Comparison of ENCODE assay signal across 25 cellular contexts in the genomic region with DNA sequence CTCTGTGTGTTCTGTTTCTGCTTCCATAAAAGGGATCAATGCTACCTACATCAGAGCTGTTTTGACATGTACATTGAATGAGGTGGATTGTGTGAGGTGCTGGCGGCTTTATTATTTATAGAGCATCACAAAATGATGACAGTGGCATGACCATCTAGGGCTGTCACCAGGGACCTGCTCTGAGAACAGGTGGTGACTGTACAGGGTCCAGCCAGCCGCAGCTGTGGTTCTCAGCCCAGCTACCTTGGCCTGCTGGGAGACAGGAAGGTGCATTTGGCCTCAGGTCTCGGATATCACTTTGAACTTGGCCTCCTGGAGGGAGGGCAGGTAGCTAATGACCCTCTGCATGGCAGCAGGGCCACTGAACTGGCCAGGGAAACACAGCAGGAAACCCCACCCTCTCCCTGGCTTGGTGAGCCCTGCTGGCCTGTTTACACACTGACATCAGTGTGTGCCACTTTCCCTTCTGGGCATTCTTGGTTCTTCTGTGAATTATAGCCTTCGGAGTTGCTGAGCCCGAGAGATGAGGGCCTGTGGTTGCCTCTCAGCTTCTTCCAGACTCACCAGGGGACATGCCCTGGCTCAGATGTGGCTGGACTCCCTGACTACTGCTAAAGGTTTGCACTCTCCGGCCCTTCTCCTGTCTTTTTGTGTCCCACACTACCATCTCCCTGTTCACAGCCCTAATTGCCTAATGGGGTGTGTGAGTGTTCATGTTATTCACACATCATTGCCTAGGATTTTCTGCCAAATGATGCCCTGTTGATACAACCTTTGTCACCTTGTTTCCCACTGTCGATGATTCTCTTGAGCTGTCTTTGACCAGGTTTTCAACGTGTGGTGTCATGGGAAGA.
DNase-seq lines count a peak whose midpoint lies in the region; ATAC-seq and TF ChIP-seq lines count a peak whose summit lies in the region.
"Had no signal": no experiment of that assay in that cellular context is flagged by ENCODE, and none has a peak within 500 bp of the region (broad histone marks: within the 10 kb centered on the region; RNA-seq: fewer than 3 reads in every experiment).

No MANE protein-coding gene starts in this region.

- H2AFZ ChIP-seq in mammary epithelial cell (ENCODE audit: low read depth, low read length) = no peak overlapping the region

- H3K27me3 ChIP-seq in left lung (no peaks in the 10 kb centered on the region), mammary epithelial cell (ENCODE audit: insufficient read depth, low read length) (no peaks in the 10 kb centered on the region)
- H3K27me3 ChIP-seq: ascending aorta, BLaER1, ovary had no signal

- DNase-seq in COLO668 (lab: John Stamatoyannopoulos, UW; ENCODE audit: unreplicated experiment) = peak; percentile 84
- DNase-seq in NCI-H1417 (lab: John Stamatoyannopoulos, UW) = peak in 2 of 3 experiments; percentile 83 to 95
- DNase-seq in NCI-H774 (lab: John Stamatoyannopoulos, UW) = peak; percentile 16
- DNase-seq in left lung = no peak
- no peak for DNase-seq in putamen (ENCODE audit: low spot score)
- no peak for DNase-seq in mammary epithelial cell
- DNase-seq: ACHN; activated CD4-positive, alpha-beta T cell treated with anti-CD3 and anti-CD28 coated beads, Interleukin-2, amount 10 ng/mL, durations not matched to agents 24 days and 14 days; activated CD8-positive, alpha-beta memory T cell treated with anti-CD3 and anti-CD28 coated beads, Interleukin-2, amount 10 ng/mL, durations not matched to agents 7 days and 5 days; central memory CD4-positive, alpha-beta T cell; dorsolateral prefrontal cortex; left cardiac atrium; naive thymus-derived CD8-positive, alpha-beta T cell; NCI-H187; NCI-H82; ovary; substantia nigra; T-helper 2 cell had no signal

- H3K4me3 ChIP-seq in left lung (no peak overlapping the region), mammary epithelial cell (replicated peaks in 1 of 3; ENCODE audit: insufficient read depth in 1 of 3, low read depth in 2 of 3, low read length in 3 of 3) (no peak overlapping the region)
- H3K4me3 ChIP-seq: ascending aorta, BLaER1, dorsolateral prefrontal cortex, K562, ovary, SJSA1 had no signal

- dilution Hi-C loops in mammary epithelial cell (cut with HindIII; ENCODE audit: low sequenced_read_pairs) = no loop called here

- no peak overlapping the region for H3K4me2 ChIP-seq in mammary epithelial cell (ENCODE audit: insufficient read depth, low read depth, low read length)
- H3K4me2 ChIP-seq: BLaER1 had no signal

- ATAC-seq in left lung (peak; percentile 35), HG03460 (IDR thresholded peaks at IDR 0.05; ENCODE audit: unreplicated experiment) (no peak), HG03025 (IDR thresholded peaks at IDR 0.05; ENCODE audit: low FRiP score, unreplicated experiment) (no peak)
- ATAC-seq: activated CD8-positive, alpha-beta memory T cell treated with anti-CD3 and anti-CD28 coated beads, Interleukin-2, amount 10 ng/mL, durations not matched to agents 7 days and 5 days; activated naive CD4-positive, alpha-beta T cell treated with anti-CD3 and anti-CD28 coated beads, Interleukin-2, amount 50 U/mL, for 72 hours; K562; left cardiac atrium; naive thymus-derived CD8-positive, alpha-beta T cell had no signal

- H3K79me2 ChIP-seq in mammary epithelial cell (ENCODE audit: insufficient read depth, low read length) = no peaks in the 10 kb centered on the region

- in situ Hi-C loops in mammary epithelial cell (cut with MboI; ENCODE audit: low sequenced_read_pairs in 2 of 2) = loop anchor here in 1 of 2 donors (10.0 kb wide), 1 partner anchor 65 kb away; no protein-coding TSS in a partner anchor

- TF ChIP-seq CTCF in left lung (IDR thresholded peaks at IDR 0.05) (no peak), mammary epithelial cell (conservative IDR thresholded peaks at IDR 0.05 in 1 of 2, IDR thresholded peaks at IDR 0.05 in 1 of 2; ENCODE audit: extremely low read depth in 1 of 2, insufficient read depth in 1 of 2, low read depth in 1 of 2, low read length in 2 of 2) (no peak)

- no peak overlapping the region for H3K9ac ChIP-seq in mammary epithelial cell (ENCODE audit: insufficient read depth, low read length)
- H3K9ac ChIP-seq: BLaER1 had no signal

- CTCF ChIA-PET in mammary epithelial cell (lab: Charles Lee; ENCODE audit: low non-redundant PET) = interaction anchor here (0.7 kb wide), 1 partner anchor 57 kb away, joined by 4 read pairs; no protein-coding TSS in a partner anchor

- no peaks in the 10 kb centered on the region for H4K20me1 ChIP-seq in mammary epithelial cell (ENCODE audit: insufficient read depth, low read length)
- H4K20me1 ChIP-seq: BLaER1 had no signal

- H3K36me3 ChIP-seq in left lung (no peaks in the 10 kb centered on the region), mammary epithelial cell (ENCODE audit: insufficient read depth, low read length) (no peaks in the 10 kb centered on the region)
- H3K36me3 ChIP-seq: ascending aorta, BLaER1, ovary, SJSA1 had no signal

- no peak overlapping the region for H3K27ac ChIP-seq in left lung
- no peak overlapping the region for H3K27ac ChIP-seq in mammary epithelial cell (ENCODE audit: insufficient read depth, low read depth, low read length)
- H3K27ac ChIP-seq: ascending aorta, BLaER1, dorsolateral prefrontal cortex, ovary, SJSA1 had no signal

- no TSS peak for BruUV-seq in mammary epithelial cell (replicated peaks; lab: Mats Ljungman, UMichigan)

- no peaks in the 10 kb centered on the region for H3K9me3 ChIP-seq in left lung
- H3K9me3 ChIP-seq in mammary epithelial cell (replicated peaks; ENCODE audit: insufficient read depth, low read length) = no peaks in the 10 kb centered on the region
- H3K9me3 ChIP-seq: ascending aorta, BLaER1, ovary, SJSA1 had no signal

- H3K4me1 ChIP-seq in left lung (no peaks in the 10 kb centered on the region), mammary epithelial cell (ENCODE audit: insufficient read depth, low read length) (no peaks in the 10 kb centered on the region)
- H3K4me1 ChIP-seq: ascending aorta, BLaER1, SJSA1 had no signal

- intact Hi-C loops in left lung (cut with DNase I) (no loop called here), mammary epithelial cell (cut with micrococcal nuclease) (no loop called here)

- WGBS in mammary epithelial cell (ENCODE audit: low coverage, missing lambda C conversion rate) = 84% methylated on average over 8 of the region's 8 CpGs

Comparison
In these comparisons a context has a peak if more than half of its experiments do, and no peak if none do; other contexts are left out.
1. DNase-seq: peak in COLO668 (single experiment), NCI-H1417 (2 of 3) and NCI-H774 (single experiment); none in left lung (0 of 2), putamen (single experiment) and mammary epithelial cell (single experiment).